35 cellular contexts compared by ENCODE assay signal in genomic region chr15:52808996-52809395, GRCh38. TPM values are rescaled to one million over a fixed set of nuclear protein-coding genes. Genes with fewer than 3 reads are reported as not detected.
"Had no signal": no experiment of that assay in that cellular context is flagged by ENCODE, and none has a peak within 500 bp of the region (broad histone marks: within the 10 kb centered on the region; RNA-seq: fewer than 3 reads in every experiment).

No MANE protein-coding gene starts in this region.

- H3K9me3 ChIP-seq: adrenal gland, body of pancreas, breast epithelium had no signal

- H3K36me3 ChIP-seq: adrenal gland, brain microvascular endothelial cell, breast epithelium had no signal

- DNase-seq: activated B cell treated with CpG ODN at 0.5 μM for 24 hours; activated CD4-positive, alpha-beta memory T cell treated with anti-CD3 and anti-CD28 coated beads for 36 hours; activated CD4-positive, alpha-beta T cell treated with anti-CD3 and anti-CD28 coated beads for 4 hours; activated CD4-positive, alpha-beta T cell treated with anti-CD3 and anti-CD28 coated beads, Interleukin-2, amount 10 ng/mL, durations not matched to agents 24 days and 14 days; activated CD4-positive, alpha-beta T cell treated with anti-CD3 and anti-CD28 coated beads, Interleukin-2, amount 50 U/mL, for 1 hour; activated CD4-positive, alpha-beta T cell treated with anti-CD3 and anti-CD28 coated beads, Interleukin-2, amount 50 U/mL, for 4 hours; activated CD4-positive, CD25-positive, alpha-beta regulatory T cell treated with anti-CD3 and anti-CD28 coated beads, Interleukin-2, amount 50 U/mL, for 72 hours; activated CD8-positive, alpha-beta memory T cell treated with anti-CD3 and anti-CD28 coated beads, Interleukin-2, amount 50 U/mL, for 4 hours; activated CD8-positive, alpha-beta T cell treated with anti-CD3 and anti-CD28 coated beads for 36 hours; activated effector memory CD4-positive, alpha-beta T cell treated with anti-CD3 and anti-CD28 coated beads, Interleukin-2, amount 50 U/mL, for 16 hours; activated gamma-delta T cell treated with Interleukin-2 at 50 U/mL for 16 hours; activated naive CD4-positive, alpha-beta T cell; activated naive CD4-positive, alpha-beta T cell treated with anti-CD3 and anti-CD28 coated beads for 36 hours; activated naive CD4-positive, alpha-beta T cell treated with anti-CD3 and anti-CD28 coated beads, Interleukin-2, amount 50 U/mL, for 16 hours; activated naive CD8-positive, alpha-beta T cell treated with anti-CD3 and anti-CD28 coated beads for 36 hours; activated T-cell treated with anti-CD3 and anti-CD28 coated beads for 4 hours; activated T-cell treated with anti-CD3 and anti-CD28 coated beads, Interleukin-2, amount 50 U/mL, for 1 hour; activated T-cell treated with anti-CD3 and anti-CD28 coated beads, Interleukin-2, amount 50 U/mL, for 4 hours; activated T-cell treated with anti-CD3 and anti-CD28 coated beads, Interleukin-2, amount 50 U/mL, for 72 hours; adrenal gland; amniotic stem cell; aorta; body of pancreas; brain microvascular endothelial cell; caudate nucleus; cerebellar nuclear complex; T-helper 1 cell; T-helper 2 cell; T-helper 9 cell had no signal

- ATAC-seq: activated CD8-positive, alpha-beta T cell treated with anti-CD3 and anti-CD28 coated beads for 36 hours; activated naive CD4-positive, alpha-beta T cell treated with anti-CD3 and anti-CD28 coated beads, Interleukin-2, amount 50 U/mL, for 72 hours; activated T-cell treated with anti-CD3 and anti-CD28 coated beads, Interleukin-2, amount 50 U/mL, for 4 hours; activated T-cell treated with anti-CD3 and anti-CD28 coated beads, Interleukin-2, amount 50 U/mL, for 72 hours; activated T-helper 17 cell treated with anti-CD3 and anti-CD28 coated beads, Interleukin-2, amount 50 U/mL, for 72 hours; body of pancreas had no signal

- H3K27ac ChIP-seq: adrenal gland, body of pancreas, brain microvascular endothelial cell, breast epithelium, VCaP had no signal

- H3K27me3 ChIP-seq: body of pancreas had no signal

- H3K4me3 ChIP-seq: adrenal gland, body of pancreas, breast epithelium had no signal

RNA-seq across cellular contexts. Expression of gene ONECUT1, which starts 18.9 kb away (rescaled TPM):
- total RNA-seq: activated CD4-positive, alpha-beta memory T cell treated with anti-CD3 and anti-CD28 coated beads for 36 hours; activated CD4-positive, alpha-beta T cell treated with anti-CD3 and anti-CD28 coated beads, Interleukin-2, amount 10 ng/mL, durations not matched to agents 24 days and 14 days; activated CD8-positive, alpha-beta memory T cell treated with anti-CD3 and anti-CD28 coated beads for 36 hours; activated CD8-positive, alpha-beta T cell treated with anti-CD3 and anti-CD28 coated beads for 36 hours; activated naive CD4-positive, alpha-beta T cell treated with anti-CD3 and anti-CD28 coated beads for 36 hours; activated naive CD4-positive, alpha-beta T cell treated with anti-CD3 and anti-CD28 coated beads, Interleukin-2, amount 50 U/mL, for 72 hours; activated naive CD8-positive, alpha-beta T cell treated with anti-CD3 and anti-CD28 coated beads for 36 hours; activated T-cell treated with anti-CD3 and anti-CD28 coated beads, Interleukin-2, amount 50 U/mL, for 72 hours; activated T-helper 1 cell treated with anti-CD3 and anti-CD28 coated beads, Interleukin-12 subunit alpha, Interleukin-12 subunit beta, Interleukin-2, Interleukin-4 antibody, amounts not matched to agents 30 ng/mL and 10 ng/mL and 1 ng/mL, durations not matched to agents 14 hours and 24 hours and 36 hours; activated T-helper 17 cell treated with anti-CD3 and anti-CD28 coated beads, Interleukin-2, amount 50 U/mL, for 72 hours; aorta; breast epithelium had no signal
- polyA plus RNA-seq: adrenal gland, aorta had no signal
